ENCODE assay signal across 11 cellular contexts in the genomic region with DNA sequence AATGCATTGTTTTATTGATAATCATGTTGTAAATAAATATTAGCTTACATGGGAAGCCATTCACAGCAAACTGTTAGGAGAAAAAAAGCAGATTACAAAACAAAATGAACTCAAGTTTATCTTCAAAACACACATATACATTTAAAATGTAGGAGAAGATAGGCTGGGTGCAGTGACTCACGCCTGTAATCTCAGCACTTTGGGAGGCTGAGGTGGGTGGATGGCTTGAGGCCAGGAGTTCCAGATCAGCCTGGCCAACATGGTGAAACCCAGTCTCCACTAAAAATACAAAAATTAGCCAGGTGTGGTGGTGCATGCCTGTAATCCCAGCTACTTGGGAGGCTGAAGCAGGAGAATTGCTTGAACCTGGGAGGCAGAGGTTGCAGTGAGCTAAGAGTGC. TPM values are rescaled to one million over a fixed set of nuclear protein-coding genes. Genes with fewer than 3 reads are reported as not detected.
DNase-seq lines count a peak whose midpoint lies in the region; ATAC-seq and TF ChIP-seq lines count a peak whose summit lies in the region.
"Not testable (repeated sequence)": the region's sequence is repeated elsewhere in the genome, so short reads cannot be mapped to it uniquely, and the experiment has no call there.
"Had no signal": no experiment of that assay in that cellular context is flagged by ENCODE, and none has a peak within 500 bp of the region (broad histone marks: within the 10 kb centered on the region; RNA-seq: fewer than 3 reads in every experiment).

No MANE protein-coding gene starts in this region.

- not testable (repeated sequence) for H4K8ac ChIP-seq in IMR-90 (ENCODE audit: low read depth in 2 of 2, low read length in 2 of 2)

- H3K9me3 ChIP-seq in IMR-90 (ENCODE audit: control insufficient read depth, insufficient read depth, low read length) = not testable (repeated sequence)

- DNase-seq in Daoy (ENCODE audit: low read depth) = peak; percentile 47
- peak; percentile 29 for DNase-seq in IMR-90
- peak; percentile 45 for DNase-seq in NCI-H226
- peak; percentile 47 for DNase-seq in amniotic epithelial cell (ENCODE audit: low read depth)
- peak; percentile 34 for DNase-seq in MCF 10A (ENCODE audit: unreplicated experiment)
- peak in 3 of 10 donors; percentile 46 to 63 (median 57) for DNase-seq in dorsolateral prefrontal cortex
- peak; percentile 14 for DNase-seq in fibroblast of the aortic adventitia (ENCODE audit: low read depth)

- not testable (repeated sequence) for H4K5ac ChIP-seq in IMR-90 (ENCODE audit: low read depth, low read length)

- H3K4ac ChIP-seq in IMR-90 (ENCODE audit: low read depth, low read length) = not testable (repeated sequence)

- not testable (repeated sequence) for TF ChIP-seq RAD21 in IMR-90 (IDR thresholded peaks at IDR 0.05; ENCODE audit: low read length)

- H3K27me3 ChIP-seq in IMR-90 (ENCODE audit: control insufficient read depth, insufficient read depth, low read length) (peaks cover 48% of the 10 kb centered on the region), dorsolateral prefrontal cortex (peaks cover 0 to 14% (median 0%) of the 10 kb centered on the region in 45 donors)

- not testable (repeated sequence) for H2BK120ac ChIP-seq in IMR-90 (ENCODE audit: low read depth, low read length)

- H3K9ac ChIP-seq in IMR-90 (ENCODE audit: low read depth, low read length) = not testable (repeated sequence)

- intact Hi-C loops in IMR-90 (cut with micrococcal nuclease); MCF 10A (cut with micrococcal nuclease): not testable (repeated sequence)
- intact Hi-C loops in dorsolateral prefrontal cortex (cut with DNase I) = loop anchor here in 1 of 2 donors (5.0 kb wide), 1 partner anchor 49 kb away; no protein-coding TSS in a partner anchor

- H2BK20ac ChIP-seq in IMR-90 (ENCODE audit: low read depth, low read length) = not testable (repeated sequence)

- H3K4me1 Mint-ChIP-seq in MCF 10A (ENCODE audit: insufficient read depth, unreplicated experiment) = not testable (repeated sequence)

- H3K27ac Mint-ChIP-seq in MCF 10A (ENCODE audit: low read depth, unreplicated experiment) = not testable (repeated sequence)

- not testable (repeated sequence) for TF ChIP-seq CTCF in IMR-90 (conservative IDR thresholded peaks at IDR 0.05; ENCODE audit: low read depth, low read length); MCF 10A (IDR thresholded peaks at IDR 0.05; ENCODE audit: unreplicated experiment); dorsolateral prefrontal cortex (IDR thresholded peaks at IDR 0.05 in 54 of 56, conservative IDR thresholded peaks at IDR 0.05 in 2 of 56; ENCODE audit: low read depth in 1 of 56, partially characterized antibody in 56 of 56); fibroblast of the aortic adventitia (IDR thresholded peaks at IDR 0.05; ENCODE audit: insufficient read depth, low read length)

- peaks cover 20% of the 10 kb centered on the region for H3K27me3 Mint-ChIP-seq in MCF 10A (ENCODE audit: insufficient read depth, unreplicated experiment)

- not testable (repeated sequence) for TF ChIP-seq POLR2A in IMR-90 (IDR thresholded peaks at IDR 0.05; ENCODE audit: low read depth, low read length)

- H3K4me2 ChIP-seq in IMR-90 (ENCODE audit: low read depth, low read length) = not testable (repeated sequence)

- H3K4me1 ChIP-seq in IMR-90 (ENCODE audit: control insufficient read depth, insufficient read depth, low read length) = not testable (repeated sequence)

- H3K36me3 Mint-ChIP-seq in MCF 10A (ENCODE audit: insufficient read depth, unreplicated experiment) = not testable (repeated sequence)

- not testable (repeated sequence) for H2AFZ ChIP-seq in IMR-90 (replicated peaks; ENCODE audit: low read length, poor library complexity)

- not testable (repeated sequence) for H3K4me3 ChIP-seq in IMR-90 (ENCODE audit: insufficient read depth, low read depth, low read length); dorsolateral prefrontal cortex; fibroblast of the aortic adventitia (ENCODE audit: low read depth, low read length)

- H3K4me3 Mint-ChIP-seq in MCF 10A (ENCODE audit: unreplicated experiment) = not testable (repeated sequence)

- not testable (repeated sequence) for H2AK9ac ChIP-seq in IMR-90 (replicated peaks; ENCODE audit: low read depth, low read length, poor library complexity)

- H3K79me1 ChIP-seq in IMR-90 (ENCODE audit: low read depth in 1 of 2, low read length in 2 of 2) = not testable (repeated sequence)

- not testable (repeated sequence) for H3K9me1 ChIP-seq in IMR-90 (ENCODE audit: insufficient read depth, low read length)

- not testable (repeated sequence) for BruUV-seq in IMR-90 (replicated peaks; lab: Mats Ljungman, UMichigan); MCF 10A (replicated peaks; lab: Mats Ljungman, UMichigan)

- POLR2A ChIA-PET in IMR-90 (lab: Charles Lee; ENCODE audit: unreplicated experiment); MCF 10A (lab: Yijun Ruan, JAX): not testable (repeated sequence)

- H3K36me3 ChIP-seq in IMR-90 (ENCODE audit: control insufficient read depth, insufficient read depth, low read length) = not testable (repeated sequence)

- not testable (repeated sequence) for H2BK5ac ChIP-seq in IMR-90 (ENCODE audit: low read depth, low read length, poor library complexity, severe bottlenecking)

- H3K27ac ChIP-seq in IMR-90 (ENCODE audit: insufficient read depth, low read length) = not testable (repeated sequence)
- H3K27ac ChIP-seq in dorsolateral prefrontal cortex = peak overlapping the region in 45 of 59 donors; percentile 11 to 88 (median 71)

- not testable (repeated sequence) for H2AK5ac ChIP-seq in IMR-90 (ENCODE audit: low read depth, low read length)

- not testable (repeated sequence) for H3K23ac ChIP-seq in IMR-90 (ENCODE audit: low read depth, low read length)

- CTCF ChIA-PET in IMR-90 (lab: Yijun Ruan, JAX) = not testable (repeated sequence)
- CTCF ChIA-PET in MCF 10A (lab: Yijun Ruan, JAX) = interaction anchor here (1.2 kb wide), 1 partner anchor 13 kb away, joined by 3 read pairs; no protein-coding TSS in a partner anchor

- H4K91ac ChIP-seq in IMR-90 (ENCODE audit: insufficient read depth, low read depth, low read length) = not testable (repeated sequence)

- not testable (repeated sequence) for H2BK15ac ChIP-seq in IMR-90 (ENCODE audit: low read depth, low read length)

- H3K14ac ChIP-seq in IMR-90 (replicated peaks; ENCODE audit: low read depth, low read length) = not testable (repeated sequence)

- not testable (repeated sequence) for H4K20me1 ChIP-seq in IMR-90 (ENCODE audit: insufficient read depth, low read length)

- ATAC-seq in IMR-90 (ENCODE audit: low read depth) = not testable (repeated sequence)

- not testable (repeated sequence) for H3K56ac ChIP-seq in IMR-90 (ENCODE audit: extremely low read depth, insufficient read depth, low read length)

- dilution Hi-C loops in IMR-90 (cut with HindIII; ENCODE audit: low sequenced_read_pairs, unreplicated experiment) = not testable (repeated sequence)

- in situ Hi-C loops in IMR-90 (cut with MboI; ENCODE audit: low sequenced_read_pairs) = not testable (repeated sequence)

- not testable (repeated sequence) for H3K9me3 Mint-ChIP-seq in MCF 10A (ENCODE audit: unreplicated experiment)

- not testable (repeated sequence) for H3K18ac ChIP-seq in IMR-90 (ENCODE audit: low read depth, low read length)

- WGBS in IMR-90 (ENCODE audit: extremely low coverage in 2 of 2, insufficient read length in 1 of 2), 2 experiments = no CpG with 5 or more reads among the region's 1 CpG

RNA-seq across cellular contexts. Expression of a gene that starts 10.9 kb away (rescaled TPM):
- total RNA-seq in Daoy (2014; rRNA removed; shearing (Covaris generic)) = 11.9 and 13.4 TPM in 2 replicates
- total RNA-seq in IMR-90 (2012; rRNA removed) = 6.1 and 8.9 TPM in 2 replicates
- 9.1 and 10.1 TPM in 2 replicates for polyA plus RNA-seq in IMR-90 (2012; rRNA removed)
- 3.3 and 9.5 TPM in 2 replicates for polyA plus RNA-seq in IMR-90 (2012; cell fraction: cytosol; rRNA removed)
- 12.6 and 13.5 TPM in 2 replicates for polyA plus RNA-seq in IMR-90 (2012; cell fraction: nucleus; rRNA removed; ENCODE audit: low replicate concordance)
- total RNA-seq in MCF 10A (2022) = 8.1 and 10.5 TPM in 2 replicates
- total RNA-seq in dorsolateral prefrontal cortex = 10 to 100 TPM; 19.4 to 47.3 (median 33.7) TPM
- total RNA-seq in fibroblast of the aortic adventitia (ENCODE audit: low replicate concordance) = 2.1 and 10.9 TPM in 2 replicates

RNA-seq across cellular contexts. Expression of a gene that starts 30.3 kb away (rescaled TPM):
- 0.46 TPM in 1 of 2 replicates, not detected in the other for total RNA-seq in Daoy (2014; rRNA removed; shearing (Covaris generic))
- total RNA-seq in IMR-90 (2012; rRNA removed) = 0.54 and 1.1 TPM in 2 replicates
- polyA plus RNA-seq in IMR-90 (2012; rRNA removed) = 1.4 and 1.8 TPM in 2 replicates
- polyA plus RNA-seq in IMR-90 (2012; cell fraction: cytosol; rRNA removed) = 1.2 and 5.9 TPM in 2 replicates
- 8.4 and 9.1 TPM in 2 replicates for polyA plus RNA-seq in IMR-90 (2012; cell fraction: nucleus; rRNA removed; ENCODE audit: low replicate concordance)
- 0.21 TPM in 1 of 2 replicates, not detected in the other for total RNA-seq in MCF 10A (2022)
- 100 to 1,000 TPM in 102 of 120 experiments, 10 to 100 TPM in 18; 40.4 to 251 (median 136) TPM for total RNA-seq in dorsolateral prefrontal cortex
- total RNA-seq in fibroblast of the aortic adventitia (ENCODE audit: low replicate concordance) = 0.36 TPM in 1 of 2 replicates, not detected in the other
- total RNA-seq: A172, Calu3, G401, GM12878 had no signal

Comparison
In these comparisons a context has a peak if more than half of its experiments do, and no peak if none do; other contexts are left out.
1. RNA of a gene that starts 30.3 kb away (total RNA-seq): 40.4 to 251 TPM in dorsolateral prefrontal cortex; 0.54 to 1.1 TPM in IMR-90, 0.46 TPM in Daoy, 0.36 TPM in fibroblast of the aortic adventitia and 0.21 TPM in MCF 10A; every median in the first group is over 10 times any median in the second.